In genomic region chr19:35268546-35269424, GRCh38 we compare ENCODE assay signal across 1 cellular context.
TF ChIP-seq lines count a peak whose summit lies in the region.

A gene with protein sequence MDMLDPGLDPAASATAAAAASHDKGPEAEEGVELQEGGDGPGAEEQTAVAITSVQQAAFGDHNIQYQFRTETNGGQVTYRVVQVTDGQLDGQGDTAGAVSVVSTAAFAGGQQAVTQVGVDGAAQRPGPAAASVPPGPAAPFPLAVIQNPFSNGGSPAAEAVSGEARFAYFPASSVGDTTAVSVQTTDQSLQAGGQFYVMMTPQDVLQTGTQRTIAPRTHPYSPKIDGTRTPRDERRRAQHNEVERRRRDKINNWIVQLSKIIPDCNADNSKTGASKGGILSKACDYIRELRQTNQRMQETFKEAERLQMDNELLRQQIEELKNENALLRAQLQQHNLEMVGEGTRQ (plus strand): TSS chr19:35268962. CDS start chr19:35269102, 140 bp downstream.

TF ChIP-seq in HepG2, 621 proteins besides CTCF, POLR2A, EP300 and RAD21 (continued from another document):
- TF ChIP-seq, protein P1, sequence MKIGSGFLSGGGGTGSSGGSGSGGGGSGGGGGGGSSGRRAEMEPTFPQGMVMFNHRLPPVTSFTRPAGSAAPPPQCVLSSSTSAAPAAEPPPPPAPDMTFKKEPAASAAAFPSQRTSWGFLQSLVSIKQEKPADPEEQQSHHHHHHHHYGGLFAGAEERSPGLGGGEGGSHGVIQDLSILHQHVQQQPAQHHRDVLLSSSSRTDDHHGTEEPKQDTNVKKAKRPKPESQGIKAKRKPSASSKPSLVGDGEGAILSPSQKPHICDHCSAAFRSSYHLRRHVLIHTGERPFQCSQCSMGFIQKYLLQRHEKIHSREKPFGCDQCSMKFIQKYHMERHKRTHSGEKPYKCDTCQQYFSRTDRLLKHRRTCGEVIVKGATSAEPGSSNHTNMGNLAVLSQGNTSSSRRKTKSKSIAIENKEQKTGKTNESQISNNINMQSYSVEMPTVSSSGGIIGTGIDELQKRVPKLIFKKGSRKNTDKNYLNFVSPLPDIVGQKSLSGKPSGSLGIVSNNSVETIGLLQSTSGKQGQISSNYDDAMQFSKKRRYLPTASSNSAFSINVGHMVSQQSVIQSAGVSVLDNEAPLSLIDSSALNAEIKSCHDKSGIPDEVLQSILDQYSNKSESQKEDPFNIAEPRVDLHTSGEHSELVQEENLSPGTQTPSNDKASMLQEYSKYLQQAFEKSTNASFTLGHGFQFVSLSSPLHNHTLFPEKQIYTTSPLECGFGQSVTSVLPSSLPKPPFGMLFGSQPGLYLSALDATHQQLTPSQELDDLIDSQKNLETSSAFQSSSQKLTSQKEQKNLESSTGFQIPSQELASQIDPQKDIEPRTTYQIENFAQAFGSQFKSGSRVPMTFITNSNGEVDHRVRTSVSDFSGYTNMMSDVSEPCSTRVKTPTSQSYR (CRISPR knock-in tag; IDR thresholded peaks at IDR 0.05; ENCODE audit: borderline replicate concordance) = no peak
- TF ChIP-seq SKI (IDR thresholded peaks at IDR 0.05; ENCODE audit: partially characterized antibody) = peak; percentile 32
